Comparison of ENCODE assay signal across 1 cellular context in genomic region chr19:5693195-5694166, GRCh38.
TF ChIP-seq lines count a peak whose summit lies in the region.

No MANE protein-coding gene starts in this region.

TF ChIP-seq in HepG2, 621 proteins besides CTCF, POLR2A, EP300 and RAD21 (continued from another document and continues in another):
- TF ChIP-seq MNT (IDR thresholded peaks at IDR 0.05) = 0 out of 2 replicates have a peak, but pooled peaks have one; percentile 33
- TF ChIP-seq ZNF703 (CRISPR knock-in tag; IDR thresholded peaks at IDR 0.05; ENCODE audit: borderline replicate concordance) = no peak
- no peak for TF ChIP-seq ZNF224 (CRISPR knock-in tag; IDR thresholded peaks at IDR 0.05)
- peak; percentile 32 for TF ChIP-seq SRSF1 (optimal IDR thresholded peaks at IDR 0.05; ENCODE audit: low read depth, low read length)
- TF ChIP-seq RFX3 (CRISPR knock-in tag; IDR thresholded peaks at IDR 0.05) = no peak
- TF ChIP-seq ATF1 (CRISPR knock-in tag; IDR thresholded peaks at IDR 0.05) = no peak
- no peak for TF ChIP-seq SMYD3 (CRISPR knock-in tag; IDR thresholded peaks at IDR 0.05)
- no peak for TF ChIP-seq ZFP36L1 (CRISPR knock-in tag; IDR thresholded peaks at IDR 0.05)
- TF ChIP-seq FIP1L1 (IDR thresholded peaks at IDR 0.05; ENCODE audit: borderline replicate concordance, insufficient read depth, low read depth, low read length) = no peak
- TF ChIP-seq FOSL2 (CRISPR knock-in tag; IDR thresholded peaks at IDR 0.05) = no peak
- TF ChIP-seq NFE2L1 (CRISPR knock-in tag; IDR thresholded peaks at IDR 0.05; ENCODE audit: borderline replicate concordance) = no peak
- no peak for TF ChIP-seq MEF2D (CRISPR knock-in tag; IDR thresholded peaks at IDR 0.05)
- TF ChIP-seq, protein P1, sequence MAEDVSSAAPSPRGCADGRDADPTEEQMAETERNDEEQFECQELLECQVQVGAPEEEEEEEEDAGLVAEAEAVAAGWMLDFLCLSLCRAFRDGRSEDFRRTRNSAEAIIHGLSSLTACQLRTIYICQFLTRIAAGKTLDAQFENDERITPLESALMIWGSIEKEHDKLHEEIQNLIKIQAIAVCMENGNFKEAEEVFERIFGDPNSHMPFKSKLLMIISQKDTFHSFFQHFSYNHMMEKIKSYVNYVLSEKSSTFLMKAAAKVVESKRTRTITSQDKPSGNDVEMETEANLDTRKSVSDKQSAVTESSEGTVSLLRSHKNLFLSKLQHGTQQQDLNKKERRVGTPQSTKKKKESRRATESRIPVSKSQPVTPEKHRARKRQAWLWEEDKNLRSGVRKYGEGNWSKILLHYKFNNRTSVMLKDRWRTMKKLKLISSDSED (CRISPR knock-in tag; IDR thresholded peaks at IDR 0.05) = peak; percentile 67; the same call in 1 of the 2 replicates
- TF ChIP-seq DNMT1 (CRISPR knock-in tag; IDR thresholded peaks at IDR 0.05) = no peak
- TF ChIP-seq KDM6A (CRISPR knock-in tag; IDR thresholded peaks at IDR 0.05; ENCODE audit: low read depth) = no peak
- no peak for TF ChIP-seq SMARCC2 (IDR thresholded peaks at IDR 0.05)
- no peak for TF ChIP-seq ZSCAN21 (CRISPR knock-in tag; IDR thresholded peaks at IDR 0.05; ENCODE audit: borderline replicate concordance)
- TF ChIP-seq, protein P2, sequence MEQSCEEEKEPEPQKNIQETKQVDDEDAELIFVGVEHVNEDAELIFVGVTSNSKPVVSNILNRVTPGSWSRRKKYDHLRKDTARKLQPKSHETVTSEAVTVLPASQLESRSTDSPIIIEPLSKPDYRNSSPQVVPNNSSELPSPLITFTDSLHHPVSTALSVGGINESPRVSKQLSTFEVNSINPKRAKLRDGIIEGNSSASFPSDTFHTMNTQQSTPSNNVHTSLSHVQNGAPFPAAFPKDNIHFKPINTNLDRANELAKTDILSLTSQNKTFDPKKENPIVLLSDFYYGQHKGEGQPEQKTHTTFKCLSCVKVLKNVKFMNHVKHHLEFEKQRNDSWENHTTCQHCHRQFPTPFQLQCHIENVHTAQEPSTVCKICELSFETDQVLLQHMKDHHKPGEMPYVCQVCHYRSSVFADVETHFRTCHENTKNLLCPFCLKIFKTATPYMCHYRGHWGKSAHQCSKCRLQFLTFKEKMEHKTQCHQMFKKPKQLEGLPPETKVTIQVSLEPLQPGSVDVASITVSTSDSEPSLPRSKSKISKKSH (CRISPR knock-in tag; IDR thresholded peaks at IDR 0.05; ENCODE audit: borderline replicate concordance) = no peak
- no peak for TF ChIP-seq ZNF800 (CRISPR knock-in tag; IDR thresholded peaks at IDR 0.05)
- TF ChIP-seq CEBPZ (IDR thresholded peaks at IDR 0.05; ENCODE audit: low read length) = no peak
- no peak for TF ChIP-seq ZNF670 (CRISPR knock-in tag; IDR thresholded peaks at IDR 0.05; ENCODE audit: borderline replicate concordance)
- no peak for TF ChIP-seq MTA3 (CRISPR knock-in tag; IDR thresholded peaks at IDR 0.05)
- TF ChIP-seq AGO2 (optimal IDR thresholded peaks at IDR 0.05; ENCODE audit: low read depth, low read length) = peak; percentile 98
- no peak for TF ChIP-seq IKZF4 (CRISPR knock-in tag; IDR thresholded peaks at IDR 0.05; ENCODE audit: borderline replicate concordance, low read depth, not compliant biosample characterization)
- no peak for TF ChIP-seq LCORL (IDR thresholded peaks at IDR 0.05)
- TF ChIP-seq LCORL (CRISPR knock-in tag; IDR thresholded peaks at IDR 0.05) = no peak
- TF ChIP-seq REL (CRISPR knock-in tag; conservative IDR thresholded peaks at IDR 0.05) = no peak
- TF ChIP-seq, protein P3, sequence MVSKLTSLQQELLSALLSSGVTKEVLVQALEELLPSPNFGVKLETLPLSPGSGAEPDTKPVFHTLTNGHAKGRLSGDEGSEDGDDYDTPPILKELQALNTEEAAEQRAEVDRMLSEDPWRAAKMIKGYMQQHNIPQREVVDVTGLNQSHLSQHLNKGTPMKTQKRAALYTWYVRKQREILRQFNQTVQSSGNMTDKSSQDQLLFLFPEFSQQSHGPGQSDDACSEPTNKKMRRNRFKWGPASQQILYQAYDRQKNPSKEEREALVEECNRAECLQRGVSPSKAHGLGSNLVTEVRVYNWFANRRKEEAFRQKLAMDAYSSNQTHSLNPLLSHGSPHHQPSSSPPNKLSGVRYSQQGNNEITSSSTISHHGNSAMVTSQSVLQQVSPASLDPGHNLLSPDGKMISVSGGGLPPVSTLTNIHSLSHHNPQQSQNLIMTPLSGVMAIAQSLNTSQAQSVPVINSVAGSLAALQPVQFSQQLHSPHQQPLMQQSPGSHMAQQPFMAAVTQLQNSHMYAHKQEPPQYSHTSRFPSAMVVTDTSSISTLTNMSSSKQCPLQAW (CRISPR knock-in tag; IDR thresholded peaks at IDR 0.05) = no peak
- no peak for TF ChIP-seq MATR3 (CRISPR knock-in tag; IDR thresholded peaks at IDR 0.05)
- TF ChIP-seq PPARG (CRISPR knock-in tag; conservative IDR thresholded peaks at IDR 0.05) = no peak
- TF ChIP-seq ZNF251 (CRISPR knock-in tag; IDR thresholded peaks at IDR 0.05) = no peak
- TF ChIP-seq HNRNPUL1 (IDR thresholded peaks at IDR 0.05; ENCODE audit: low read depth, low read length) = no peak
- TF ChIP-seq HNRNPLL (IDR thresholded peaks at IDR 0.05; ENCODE audit: low read depth, low read length, poor library complexity, severe bottlenecking) = peak; percentile 4
- no peak for TF ChIP-seq MXI1 (IDR thresholded peaks at IDR 0.05; ENCODE audit: borderline replicate concordance, low read depth, low read length)
- peak; percentile 84 for TF ChIP-seq RBM22 (optimal IDR thresholded peaks at IDR 0.05; ENCODE audit: low read length)
- TF ChIP-seq GABPA (IDR thresholded peaks at IDR 0.05; ENCODE audit: low read depth, low read length) = no peak
- no peak for TF ChIP-seq GABPA (CRISPR knock-in tag; IDR thresholded peaks at IDR 0.05; ENCODE audit: low read depth)
- TF ChIP-seq ZNF761 (CRISPR knock-in tag; conservative IDR thresholded peaks at IDR 0.05) = no peak
- no peak for TF ChIP-seq ZMYM2 (CRISPR knock-in tag; IDR thresholded peaks at IDR 0.05)
- TF ChIP-seq SOX5 (CRISPR knock-in tag; IDR thresholded peaks at IDR 0.05; ENCODE audit: borderline replicate concordance) = no peak
- TF ChIP-seq, protein P4, sequence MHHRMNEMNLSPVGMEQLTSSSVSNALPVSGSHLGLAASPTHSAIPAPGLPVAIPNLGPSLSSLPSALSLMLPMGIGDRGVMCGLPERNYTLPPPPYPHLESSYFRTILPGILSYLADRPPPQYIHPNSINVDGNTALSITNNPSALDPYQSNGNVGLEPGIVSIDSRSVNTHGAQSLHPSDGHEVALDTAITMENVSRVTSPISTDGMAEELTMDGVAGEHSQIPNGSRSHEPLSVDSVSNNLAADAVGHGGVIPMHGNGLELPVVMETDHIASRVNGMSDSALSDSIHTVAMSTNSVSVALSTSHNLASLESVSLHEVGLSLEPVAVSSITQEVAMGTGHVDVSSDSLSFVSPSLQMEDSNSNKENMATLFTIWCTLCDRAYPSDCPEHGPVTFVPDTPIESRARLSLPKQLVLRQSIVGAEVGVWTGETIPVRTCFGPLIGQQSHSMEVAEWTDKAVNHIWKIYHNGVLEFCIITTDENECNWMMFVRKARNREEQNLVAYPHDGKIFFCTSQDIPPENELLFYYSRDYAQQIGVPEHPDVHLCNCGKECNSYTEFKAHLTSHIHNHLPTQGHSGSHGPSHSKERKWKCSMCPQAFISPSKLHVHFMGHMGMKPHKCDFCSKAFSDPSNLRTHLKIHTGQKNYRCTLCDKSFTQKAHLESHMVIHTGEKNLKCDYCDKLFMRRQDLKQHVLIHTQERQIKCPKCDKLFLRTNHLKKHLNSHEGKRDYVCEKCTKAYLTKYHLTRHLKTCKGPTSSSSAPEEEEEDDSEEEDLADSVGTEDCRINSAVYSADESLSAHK (CRISPR knock-in tag; IDR thresholded peaks at IDR 0.05; ENCODE audit: borderline replicate concordance) = no peak
- TF ChIP-seq POLR2G (IDR thresholded peaks at IDR 0.05; ENCODE audit: low read depth, low read length) = peak; percentile 26; the same call in 1 of the 2 replicates
- no peak for TF ChIP-seq ZNF101 (CRISPR knock-in tag; IDR thresholded peaks at IDR 0.05; ENCODE audit: borderline replicate concordance, low read depth)
- TF ChIP-seq SAFB2 (CRISPR knock-in tag; IDR thresholded peaks at IDR 0.05; ENCODE audit: borderline replicate concordance, low read depth) = 0 out of 2 replicates have a peak, but pooled peaks have one; percentile 47
- TF ChIP-seq RBM39 (IDR thresholded peaks at IDR 0.05; ENCODE audit: low read depth, low read length, poor library complexity, severe bottlenecking) = peak; percentile 62
- no peak for TF ChIP-seq ZNF33A (CRISPR knock-in tag; IDR thresholded peaks at IDR 0.05; ENCODE audit: borderline replicate concordance)
- no peak for TF ChIP-seq HMG20B (CRISPR knock-in tag; conservative IDR thresholded peaks at IDR 0.05)
- TF ChIP-seq, protein P5, sequence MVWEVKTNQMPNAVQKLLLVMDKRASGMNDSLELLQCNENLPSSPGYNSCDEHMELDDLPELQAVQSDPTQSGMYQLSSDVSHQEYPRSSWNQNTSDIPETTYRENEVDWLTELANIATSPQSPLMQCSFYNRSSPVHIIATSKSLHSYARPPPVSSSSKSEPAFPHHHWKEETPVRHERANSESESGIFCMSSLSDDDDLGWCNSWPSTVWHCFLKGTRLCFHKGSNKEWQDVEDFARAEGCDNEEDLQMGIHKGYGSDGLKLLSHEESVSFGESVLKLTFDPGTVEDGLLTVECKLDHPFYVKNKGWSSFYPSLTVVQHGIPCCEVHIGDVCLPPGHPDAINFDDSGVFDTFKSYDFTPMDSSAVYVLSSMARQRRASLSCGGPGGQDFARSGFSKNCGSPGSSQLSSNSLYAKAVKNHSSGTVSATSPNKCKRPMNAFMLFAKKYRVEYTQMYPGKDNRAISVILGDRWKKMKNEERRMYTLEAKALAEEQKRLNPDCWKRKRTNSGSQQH (CRISPR knock-in tag; IDR thresholded peaks at IDR 0.05; ENCODE audit: low read depth) = no peak
- TF ChIP-seq ZNF451 (CRISPR knock-in tag; IDR thresholded peaks at IDR 0.05) = no peak
- no peak for TF ChIP-seq ZNF788 (CRISPR knock-in tag; IDR thresholded peaks at IDR 0.05; ENCODE audit: borderline replicate concordance)
- TF ChIP-seq ZNF432 (CRISPR knock-in tag; IDR thresholded peaks at IDR 0.05; ENCODE audit: borderline replicate concordance) = no peak
- no peak for TF ChIP-seq PRPF4 (IDR thresholded peaks at IDR 0.05; ENCODE audit: low read depth, low read length, poor library complexity, severe bottlenecking)
- TF ChIP-seq GTF2F1 (IDR thresholded peaks at IDR 0.05; ENCODE audit: low read length) = no peak
- TF ChIP-seq MEIS1 (CRISPR knock-in tag; IDR thresholded peaks at IDR 0.05; ENCODE audit: borderline replicate concordance) = no peak
- TF ChIP-seq KDM2A (CRISPR knock-in tag; IDR thresholded peaks at IDR 0.05; ENCODE audit: borderline replicate concordance, low read depth) = no peak
- TF ChIP-seq SP4 (CRISPR knock-in tag; IDR thresholded peaks at IDR 0.05) = no peak
- TF ChIP-seq ZFX (CRISPR knock-in tag; IDR thresholded peaks at IDR 0.05; ENCODE audit: low read depth) = peak; percentile 20; the same call in 1 of the 2 replicates
- no peak for TF ChIP-seq TBP (CRISPR knock-in tag; IDR thresholded peaks at IDR 0.05)
- TF ChIP-seq ZIK1 (CRISPR knock-in tag; IDR thresholded peaks at IDR 0.05; ENCODE audit: borderline replicate concordance, low read depth) = no peak
- no peak for TF ChIP-seq ZMYM3 (CRISPR knock-in tag; IDR thresholded peaks at IDR 0.05)
- no peak for TF ChIP-seq ZFP41 (CRISPR knock-in tag; IDR thresholded peaks at IDR 0.05; ENCODE audit: borderline replicate concordance)
- TF ChIP-seq ZNF563 (CRISPR knock-in tag; IDR thresholded peaks at IDR 0.05) = no peak
